1 cellular context compared by ENCODE assay signal in genomic region chr17:7208754-7209460, GRCh38.
TF ChIP-seq lines count a peak whose summit lies in the region.

No MANE protein-coding gene starts in this region.

TF ChIP-seq in HepG2, 621 proteins besides CTCF, POLR2A, EP300 and RAD21:
- TF ChIP-seq KAT7 (CRISPR knock-in tag; IDR thresholded peaks at IDR 0.05; ENCODE audit: borderline replicate concordance) (no peak), ZNF44 (CRISPR knock-in tag; IDR thresholded peaks at IDR 0.05) (no peak), NPAS2 (CRISPR knock-in tag; IDR thresholded peaks at IDR 0.05; ENCODE audit: borderline replicate concordance) (no peak), CHD4 (IDR thresholded peaks at IDR 0.05; ENCODE audit: borderline replicate concordance, low read length) (no peak), KDM2A (CRISPR knock-in tag; IDR thresholded peaks at IDR 0.05; ENCODE audit: borderline replicate concordance, low read depth) (no peak), CBX1 (IDR thresholded peaks at IDR 0.05; ENCODE audit: low read depth) (no peak), ZNF687 (CRISPR knock-in tag; IDR thresholded peaks at IDR 0.05) (no peak), KAT2B (IDR thresholded peaks at IDR 0.05; ENCODE audit: borderline replicate concordance, low read depth, low read length) (no peak), ELF4 (CRISPR knock-in tag; IDR thresholded peaks at IDR 0.05; ENCODE audit: borderline replicate concordance) (no peak), RFX5 (IDR thresholded peaks at IDR 0.05; ENCODE audit: low read depth, low read length) (no peak), ZNF101 (CRISPR knock-in tag; IDR thresholded peaks at IDR 0.05; ENCODE audit: borderline replicate concordance, low read depth) (no peak), TBX3 (IDR thresholded peaks at IDR 0.05; ENCODE audit: borderline replicate concordance) (no peak), CBX5 (CRISPR knock-in tag; IDR thresholded peaks at IDR 0.05; ENCODE audit: borderline replicate concordance) (no peak), ARNTL (CRISPR knock-in tag; IDR thresholded peaks at IDR 0.05) (no peak)
